Comparison of ENCODE assay signal across 8 cellular contexts in genomic region chr4:102819100-102819499, GRCh38. TPM values are rescaled to one million over a fixed set of nuclear protein-coding genes. Genes with fewer than 3 reads are reported as not detected.
DNase-seq lines count a peak whose midpoint lies in the region; ATAC-seq, FAIRE-seq and TF ChIP-seq lines count a peak whose summit lies in the region.
"Not testable (repeated sequence)": the region's sequence is repeated elsewhere in the genome, so short reads cannot be mapped to it uniquely, and the experiment has no call there.

No MANE protein-coding gene starts in this region.

- not testable (repeated sequence) for H3K27me3 ChIP-seq in CD4-positive, alpha-beta memory T cell (ENCODE audit: insufficient read depth, low read length); RWPE2 (ENCODE audit: insufficient read depth, poor library complexity, severe bottlenecking); ascending aorta; endodermal cell (ENCODE audit: control insufficient read depth, insufficient read depth, low read length, poor library complexity, severe bottlenecking); HepG2 (ENCODE audit: control insufficient read depth in 1 of 2, insufficient read depth in 2 of 2, low read length in 2 of 2); neutrophil; transverse colon

- not testable (repeated sequence) for TF ChIP-seq EP300 in HepG2 (IDR thresholded peaks at IDR 0.05; ENCODE audit: low read depth in 2 of 2, low read length in 2 of 2); HepG2 (CRISPR knock-in tag; IDR thresholded peaks at IDR 0.05; ENCODE audit: borderline replicate concordance); transverse colon (IDR thresholded peaks at IDR 0.05; ENCODE audit: low read depth)

- not testable (repeated sequence) for H3K36me3 ChIP-seq in CD4-positive, alpha-beta memory T cell (ENCODE audit: insufficient read depth, low read length); ascending aorta; neutrophil
- peaks cover 71% of the 10 kb centered on the region for H3K36me3 ChIP-seq in RWPE2 (ENCODE audit: low read depth)
- H3K36me3 ChIP-seq in endodermal cell (ENCODE audit: control insufficient read depth, insufficient read depth, low read length): peaks cover 73% of the 10 kb centered on the region
- peaks cover 5 to 46% of the 10 kb centered on the region in 2 experiments for H3K36me3 ChIP-seq in HepG2 (replicated peaks in 1 of 2; ENCODE audit: control insufficient read depth in 1 of 2, insufficient read depth in 2 of 2, low read length in 2 of 2)
- peaks cover 0 to 13% (median 0%) of the 10 kb centered on the region in 4 donors for H3K36me3 ChIP-seq in transverse colon

- not testable (repeated sequence) for ATAC-seq in RWPE2 (ENCODE audit: low read depth); activated T-cell treated with anti-CD3 and anti-CD28 coated beads, Interleukin-2, amount 50 U/mL, for 4 hours; HepG2

- H3K4me3 ChIP-seq in CD4-positive, alpha-beta memory T cell (ENCODE audit: low read length in 2 of 2): peak overlapping the region in 1 of 2 donors; percentile 19
- H3K4me3 ChIP-seq in RWPE2 (ENCODE audit: severe bottlenecking); endodermal cell (ENCODE audit: low read length); HepG2 (replicated peaks in 1 of 3; ENCODE audit: insufficient read depth in 1 of 3, low read depth in 2 of 3, low read length in 3 of 3); transverse colon: not testable (repeated sequence)
- peak overlapping the region; percentile 17 to 38 for H3K4me3 ChIP-seq in ascending aorta
- H3K4me3 ChIP-seq in neutrophil (ENCODE audit: low read depth in 1 of 2, low read length in 1 of 2): peak overlapping the region in 1 of 2 experiments; percentile 35

- not testable (repeated sequence) for DNase-seq in CD4-positive, alpha-beta memory T cell; RWPE2 (ENCODE audit: low spot score); activated T-cell treated with anti-CD3 and anti-CD28 coated beads, Interleukin-2, amount 50 U/mL, for 4 hours; ascending aorta (ENCODE audit: low spot score in 2 of 2); endodermal cell; HepG2 (ENCODE audit: low spot score); transverse colon

- peak overlapping the region; percentile 100 for H3K27ac ChIP-seq in CD4-positive, alpha-beta memory T cell (ENCODE audit: low read depth, low read length)
- H3K27ac ChIP-seq in RWPE2 (ENCODE audit: poor library complexity, severe bottlenecking) (peak overlapping the region; percentile 63), ascending aorta (peak overlapping the region in 1 of 2 donors; percentile 43), neutrophil (peak overlapping the region; percentile 66), transverse colon (peak overlapping the region; percentile 39 to 60 (median 53))
- not testable (repeated sequence) for H3K27ac ChIP-seq in endodermal cell (ENCODE audit: low read depth, low read length); HepG2 (ENCODE audit: extremely low read length, insufficient read depth, low read length)

- in situ Hi-C loops in HepG2 (cut with HindIII; ENCODE audit: extremely low pct_ligation_motif_present, low pct_unique_long_range_greater_than_20kb); transverse colon (cut with MboI; ENCODE audit: low pct_ligation_motif_present in 1 of 4, low pct_unique_long_range_greater_than_20kb in 1 of 4, low sequenced_read_pairs in 3 of 4): not testable (repeated sequence)

- TF ChIP-seq CTCF in RWPE2 (IDR thresholded peaks at IDR 0.05; ENCODE audit: poor library complexity, severe bottlenecking); ascending aorta (IDR thresholded peaks at IDR 0.05); endodermal cell (conservative IDR thresholded peaks at IDR 0.05); HepG2 (CRISPR knock-in tag; IDR thresholded peaks at IDR 0.05); neutrophil (IDR thresholded peaks at IDR 0.05); transverse colon (IDR thresholded peaks at IDR 0.05): not testable (repeated sequence)

- peak overlapping the region; percentile 69 to 92 (median 80) for H3K4me3 Mint-ChIP-seq in CD4-positive, alpha-beta memory T cell
- peak overlapping the region; percentile 61 for H3K4me3 Mint-ChIP-seq in activated T-cell treated with anti-CD3 and anti-CD28 coated beads, Interleukin-2, amount 50 U/mL, for 4 hours
- H3K4me3 Mint-ChIP-seq in endodermal cell: not testable (repeated sequence)

- H3K9me3 Mint-ChIP-seq in CD4-positive, alpha-beta memory T cell; activated T-cell treated with anti-CD3 and anti-CD28 coated beads, Interleukin-2, amount 50 U/mL, for 4 hours; endodermal cell: not testable (repeated sequence)

- POLR2A ChIA-PET in CD4-positive, alpha-beta memory T cell (lab: Charles Lee; ENCODE audit: partially characterized antibody): interaction anchor here (0.6 to 15.4 kb wide), 8 partner anchors 7 to 188 kb away, joined by 3 to 409 read pairs (median 5); partner anchors contain the start of genes CISD2, MANBA and UBE2D3
- POLR2A ChIA-PET in HepG2 (lab: Yijun Ruan, JAX): interaction anchor here (5.1 kb wide), 1 partner anchor 9 kb away, joined by 62 read pairs; the partner anchor contains the start of gene UBE2D3

- not testable (repeated sequence) for TF ChIP-seq POLR2A in HepG2 (IDR thresholded peaks at IDR 0.05; ENCODE audit: insufficient read depth in 1 of 2, low read depth in 2 of 2, low read length in 2 of 2); transverse colon (IDR thresholded peaks at IDR 0.05)

- H4K20me1 ChIP-seq in HepG2 (ENCODE audit: insufficient read depth, low read length): peaks cover 99% of the 10 kb centered on the region

- not testable (repeated sequence) for TF ChIP-seq RAD21 in HepG2 (CRISPR knock-in tag; IDR thresholded peaks at IDR 0.05)

- peaks cover 98% of the 10 kb centered on the region for H3K4me1 ChIP-seq in CD4-positive, alpha-beta memory T cell (ENCODE audit: insufficient read depth, low read length)
- H3K4me1 ChIP-seq in RWPE2 (ENCODE audit: insufficient read depth, poor library complexity, severe bottlenecking): peaks cover 84% of the 10 kb centered on the region
- peaks cover 13 to 75% of the 10 kb centered on the region in 2 donors for H3K4me1 ChIP-seq in ascending aorta
- not testable (repeated sequence) for H3K4me1 ChIP-seq in endodermal cell (ENCODE audit: control insufficient read depth, insufficient read depth, low read length)
- H3K4me1 ChIP-seq in HepG2 (ENCODE audit: insufficient read depth, low read length): peaks cover 82% of the 10 kb centered on the region
- H3K4me1 ChIP-seq in neutrophil (ENCODE audit: control insufficient read depth in 1 of 2, insufficient read depth in 1 of 2, low read depth in 1 of 2, low read length in 1 of 2): peaks cover 85 to 96% of the 10 kb centered on the region in 2 experiments
- peaks cover 48 to 94% (median 81%) of the 10 kb centered on the region in 4 donors for H3K4me1 ChIP-seq in transverse colon

- peaks cover 28 to 66% of the 10 kb centered on the region in 2 donors for H3K36me3 Mint-ChIP-seq in CD4-positive, alpha-beta memory T cell
- H3K36me3 Mint-ChIP-seq in activated T-cell treated with anti-CD3 and anti-CD28 coated beads, Interleukin-2, amount 50 U/mL, for 4 hours (ENCODE audit: insufficient read depth): peaks cover 51% of the 10 kb centered on the region
- peaks cover 42% of the 10 kb centered on the region for H3K36me3 Mint-ChIP-seq in endodermal cell (ENCODE audit: low read depth)

- intact Hi-C loops in CD4-positive, alpha-beta memory T cell (cut with micrococcal nuclease); ascending aorta (cut with DNase I); HepG2 (cut with micrococcal nuclease; ENCODE audit: unreplicated experiment); transverse colon (cut with DNase I; ENCODE audit: low total_unique reads): not testable (repeated sequence)

- H3K9ac ChIP-seq in endodermal cell (ENCODE audit: extremely low read depth, low read length, poor library complexity, severe bottlenecking); HepG2 (ENCODE audit: insufficient read depth, low read depth, low read length): not testable (repeated sequence)

- H3K9me3 ChIP-seq in CD4-positive, alpha-beta memory T cell (ENCODE audit: control insufficient read depth in 1 of 2, low read length in 2 of 2); RWPE2 (ENCODE audit: severe bottlenecking); ascending aorta; endodermal cell (ENCODE audit: control insufficient read depth, low read length); HepG2 (ENCODE audit: low read length); neutrophil; transverse colon: not testable (repeated sequence)

- H3K4me2 ChIP-seq in HepG2 (ENCODE audit: low read depth, low read length): 0 out of 2 replicates have a peak overlapping the region, but pooled peaks have one; percentile 1

- CTCF ChIA-PET in CD4-positive, alpha-beta memory T cell (lab: Charles Lee; ENCODE audit: partially characterized antibody): interaction anchor here (0.6 to 4.0 kb wide), 5 partner anchors 9 to 388 kb away, joined by 3 to 17 read pairs (median 3); partner anchors contain the start of genes CISD2 and UBE2D3
- CTCF ChIA-PET in HepG2 (lab: Yijun Ruan, JAX; ENCODE audit: low intra/inter-chr PET ratio, low total read pairs): not testable (repeated sequence)

- peaks cover 68 to 89% (median 79%) of the 10 kb centered on the region in 4 donors for H3K4me1 Mint-ChIP-seq in CD4-positive, alpha-beta memory T cell
- peaks cover 83% of the 10 kb centered on the region for H3K4me1 Mint-ChIP-seq in activated T-cell treated with anti-CD3 and anti-CD28 coated beads, Interleukin-2, amount 50 U/mL, for 4 hours (ENCODE audit: low read depth)
- peaks cover 45% of the 10 kb centered on the region for H3K4me1 Mint-ChIP-seq in endodermal cell

- not testable (repeated sequence) for H2AFZ ChIP-seq in HepG2 (ENCODE audit: low read length)

- H3K27me3 Mint-ChIP-seq in CD4-positive, alpha-beta memory T cell; activated T-cell treated with anti-CD3 and anti-CD28 coated beads, Interleukin-2, amount 50 U/mL, for 4 hours (ENCODE audit: low read depth); endodermal cell (ENCODE audit: insufficient read depth): not testable (repeated sequence)

- not testable (repeated sequence) for FAIRE-seq in HepG2 (lab: Jason Lieb, UNC)

- H3K27ac Mint-ChIP-seq in CD4-positive, alpha-beta memory T cell: peak overlapping the region; percentile 77 to 99 (median 95)
- H3K27ac Mint-ChIP-seq in endodermal cell: peak overlapping the region; percentile 14

- not testable (repeated sequence) for BruUV-seq in HepG2 (replicated peaks; lab: Mats Ljungman, UMichigan)

- peaks cover 99% of the 10 kb centered on the region for H3K79me2 ChIP-seq in HepG2 (ENCODE audit: insufficient read depth, low read length)

- 93 to 100% methylated on average over 1 to 9 of the region's 10 CpGs for WGBS in endodermal cell (ENCODE audit: insufficient coverage in 1 of 2, insufficient read length in 1 of 2), 2 experiments
- 96% methylated on average over 10 of the region's 10 CpGs for WGBS in HepG2 (ENCODE audit: low lambda C conversion rate)
- WGBS in transverse colon (ENCODE audit: low coverage in 1 of 2), 2 donors: 93 to 95% methylated on average over 9 to 10 of the region's 10 CpGs

RNA-seq across cellular contexts. Expression of gene UBE2D3, which starts 8.3 kb away (rescaled TPM):
- total RNA-seq in CD4-positive, alpha-beta memory T cell: 100 to 1,000 TPM; 337 to 339 TPM
- polyA plus RNA-seq in CD4-positive, alpha-beta memory T cell: 100 to 1,000 TPM; 473 to 768 TPM
- total RNA-seq in activated T-cell treated with anti-CD3 and anti-CD28 coated beads, Interleukin-2, amount 50 U/mL, for 4 hours: 100 to 1,000 TPM; 575 to 579 (median 577) TPM
- total RNA-seq in ascending aorta (379 TPM), endodermal cell (100 to 1,000 TPM; 283 to 310 TPM), HepG2 (2016; rRNA removed; fragmentation: Illumina TruSeq; extraction: Trizol) (224 and 265 TPM in 2 replicates), transverse colon (100 to 1,000 TPM; 154 to 316 (median 267) TPM)
- polyA plus RNA-seq in endodermal cell (2013, experiment 1 of 2): 349 TPM
- 290 TPM for polyA plus RNA-seq in endodermal cell (2013, experiment 2 of 2)
- 200 and 234 TPM in 2 replicates for total RNA-seq in HepG2 (2016; cell fraction: cytosol; rRNA removed; fragmentation: Illumina TruSeq; extraction: Trizol; ENCODE audit: low read depth)
- total RNA-seq in HepG2 (2016; cell fraction: insoluble cytoplasmic fraction; rRNA removed; fragmentation: Illumina TruSeq; extraction: Trizol): 227 and 267 TPM in 2 replicates
- total RNA-seq in HepG2 (2016; cell fraction: membrane; rRNA removed; fragmentation: Illumina TruSeq; extraction: Trizol): 313 and 352 TPM in 2 replicates
- total RNA-seq in HepG2 (2016; cell fraction: nucleus; rRNA removed; fragmentation: Illumina TruSeq; extraction: Trizol): 161 and 168 TPM in 2 replicates
- 217 and 293 TPM in 2 replicates for polyA plus RNA-seq in HepG2 (2011; rRNA removed)
- polyA plus RNA-seq in HepG2 (2011; cell fraction: cytosol; rRNA removed): 183 and 224 TPM in 2 replicates
- 279 and 296 TPM in 2 replicates for polyA plus RNA-seq in HepG2 (2011; cell fraction: nucleus; rRNA removed)
- 192 and 199 TPM in 2 replicates for polyA plus RNA-seq in HepG2 (2012)
- 303 and 369 TPM in 2 replicates for polyA plus RNA-seq in HepG2 (2016; cell fraction: cytosol; fragmentation: Illumina TruSeq; extraction: Trizol; ENCODE audit: low read depth)
- polyA plus RNA-seq in HepG2 (2016; cell fraction: insoluble cytoplasmic fraction; fragmentation: Illumina TruSeq; extraction: Trizol; ENCODE audit: low read depth): 331 and 333 TPM in 2 replicates
- polyA plus RNA-seq in HepG2 (2016; cell fraction: membrane; fragmentation: Illumina TruSeq; extraction: Trizol; ENCODE audit: low read depth): 340 and 387 TPM in 2 replicates
- polyA plus RNA-seq in HepG2 (2016; cell fraction: nucleus; fragmentation: Illumina TruSeq; extraction: Trizol; ENCODE audit: insufficient read depth, low read depth): 220 and 222 TPM in 2 replicates
- 111 and 172 TPM in 2 replicates for polyA minus RNA-seq in HepG2 (2011; rRNA and poly(A)+ RNA removed; ENCODE audit: low replicate concordance)
- 129 and 148 TPM in 2 replicates for polyA minus RNA-seq in HepG2 (2011; cell fraction: cytosol; rRNA and poly(A)+ RNA removed)
- 307 and 340 TPM in 2 replicates for polyA minus RNA-seq in HepG2 (2011; cell fraction: nucleus; rRNA and poly(A)+ RNA removed)

RNA-seq across cellular contexts. Expression of gene CISD2, which starts 49.7 kb away (rescaled TPM):
- 10 to 100 TPM; 18.5 to 22.0 TPM for total RNA-seq in CD4-positive, alpha-beta memory T cell
- polyA plus RNA-seq in CD4-positive, alpha-beta memory T cell: 10 to 100 TPM; 31.2 to 54.9 TPM
- total RNA-seq in activated T-cell treated with anti-CD3 and anti-CD28 coated beads, Interleukin-2, amount 50 U/mL, for 4 hours: 10 to 100 TPM; 29.0 to 36.9 (median 29.1) TPM
- total RNA-seq in ascending aorta (10.4 TPM), endodermal cell (10 to 100 TPM; 36.9 to 38.5 TPM), HepG2 (2016; rRNA removed; fragmentation: Illumina TruSeq; extraction: Trizol) (35.5 and 37.7 TPM in 2 replicates), transverse colon (10 to 100 TPM in 2 of 4 donors, 1 to 10 TPM in 2; 1.2 to 13.9 (median 10.8) TPM)
- polyA plus RNA-seq in endodermal cell (2013, experiment 1 of 2): 50.0 TPM
- polyA plus RNA-seq in endodermal cell (2013, experiment 2 of 2): 54.6 TPM
- 44.0 and 52.2 TPM in 2 replicates for total RNA-seq in HepG2 (2016; cell fraction: cytosol; rRNA removed; fragmentation: Illumina TruSeq; extraction: Trizol; ENCODE audit: low read depth)
- total RNA-seq in HepG2 (2016; cell fraction: insoluble cytoplasmic fraction; rRNA removed; fragmentation: Illumina TruSeq; extraction: Trizol): 36.2 and 41.7 TPM in 2 replicates
- total RNA-seq in HepG2 (2016; cell fraction: membrane; rRNA removed; fragmentation: Illumina TruSeq; extraction: Trizol): 50.6 and 52.5 TPM in 2 replicates
- total RNA-seq in HepG2 (2016; cell fraction: nucleus; rRNA removed; fragmentation: Illumina TruSeq; extraction: Trizol): 19.8 and 23.3 TPM in 2 replicates
- 23.4 and 24.5 TPM in 2 replicates for polyA plus RNA-seq in HepG2 (2011; rRNA removed)
- 12.7 and 14.1 TPM in 2 replicates for polyA plus RNA-seq in HepG2 (2011; cell fraction: cytosol; rRNA removed)
- polyA plus RNA-seq in HepG2 (2011; cell fraction: nucleus; rRNA removed): 3.9 and 5.2 TPM in 2 replicates
- polyA plus RNA-seq in HepG2 (2012): 40.0 and 43.1 TPM in 2 replicates
- 65.0 and 79.1 TPM in 2 replicates for polyA plus RNA-seq in HepG2 (2016; cell fraction: cytosol; fragmentation: Illumina TruSeq; extraction: Trizol; ENCODE audit: low read depth)
- 46.6 and 50.9 TPM in 2 replicates for polyA plus RNA-seq in HepG2 (2016; cell fraction: insoluble cytoplasmic fraction; fragmentation: Illumina TruSeq; extraction: Trizol; ENCODE audit: low read depth)
- polyA plus RNA-seq in HepG2 (2016; cell fraction: membrane; fragmentation: Illumina TruSeq; extraction: Trizol; ENCODE audit: low read depth): 52.5 and 57.2 TPM in 2 replicates
- polyA plus RNA-seq in HepG2 (2016; cell fraction: nucleus; fragmentation: Illumina TruSeq; extraction: Trizol; ENCODE audit: insufficient read depth, low read depth): 52.6 and 60.4 TPM in 2 replicates
- polyA minus RNA-seq in HepG2 (2011; rRNA and poly(A)+ RNA removed; ENCODE audit: low replicate concordance): 25.6 and 28.4 TPM in 2 replicates
- 13.2 and 14.0 TPM in 2 replicates for polyA minus RNA-seq in HepG2 (2011; cell fraction: cytosol; rRNA and poly(A)+ RNA removed)
- polyA minus RNA-seq in HepG2 (2011; cell fraction: nucleus; rRNA and poly(A)+ RNA removed): 5.6 and 6.4 TPM in 2 replicates

RNA-seq across cellular contexts. Expression of gene MANBA, which starts 58.3 kb away (rescaled TPM):
- 10 to 100 TPM; 30.0 to 33.2 TPM for total RNA-seq in CD4-positive, alpha-beta memory T cell
- polyA plus RNA-seq in CD4-positive, alpha-beta memory T cell: 10 to 100 TPM; 13.5 to 22.5 TPM
- 1 to 10 TPM; 2.6 to 4.6 (median 2.7) TPM for total RNA-seq in activated T-cell treated with anti-CD3 and anti-CD28 coated beads, Interleukin-2, amount 50 U/mL, for 4 hours
- total RNA-seq in ascending aorta (9.7 TPM), endodermal cell (10 to 100 TPM; 30.4 to 32.0 TPM), HepG2 (2016; rRNA removed; fragmentation: Illumina TruSeq; extraction: Trizol) (17.1 and 33.3 TPM in 2 replicates), transverse colon (100 to 1,000 TPM in 1 of 4 donors, 10 to 100 TPM in 2, 1 to 10 TPM in 1; 7.5 to 110 (median 27.9) TPM)
- 17.3 TPM for polyA plus RNA-seq in endodermal cell (2013, experiment 1 of 2)
- polyA plus RNA-seq in endodermal cell (2013, experiment 2 of 2): 14.6 TPM
- total RNA-seq in HepG2 (2016; cell fraction: cytosol; rRNA removed; fragmentation: Illumina TruSeq; extraction: Trizol; ENCODE audit: low read depth): 13.0 and 17.3 TPM in 2 replicates
- total RNA-seq in HepG2 (2016; cell fraction: insoluble cytoplasmic fraction; rRNA removed; fragmentation: Illumina TruSeq; extraction: Trizol): 15.2 and 34.6 TPM in 2 replicates
- 11.0 and 13.6 TPM in 2 replicates for total RNA-seq in HepG2 (2016; cell fraction: membrane; rRNA removed; fragmentation: Illumina TruSeq; extraction: Trizol)
- total RNA-seq in HepG2 (2016; cell fraction: nucleus; rRNA removed; fragmentation: Illumina TruSeq; extraction: Trizol): 32.1 and 36.1 TPM in 2 replicates
- polyA plus RNA-seq in HepG2 (2011; rRNA removed): 11.7 and 11.9 TPM in 2 replicates
- polyA plus RNA-seq in HepG2 (2011; cell fraction: cytosol; rRNA removed): 7.6 and 12.6 TPM in 2 replicates
- 17.6 and 20.6 TPM in 2 replicates for polyA plus RNA-seq in HepG2 (2011; cell fraction: nucleus; rRNA removed)
- 30.1 and 31.4 TPM in 2 replicates for polyA plus RNA-seq in HepG2 (2012)
- 1.2 and 1.4 TPM in 2 replicates for polyA plus RNA-seq in HepG2 (2016; cell fraction: cytosol; fragmentation: Illumina TruSeq; extraction: Trizol; ENCODE audit: low read depth)
- 8.8 and 10.0 TPM in 2 replicates for polyA plus RNA-seq in HepG2 (2016; cell fraction: insoluble cytoplasmic fraction; fragmentation: Illumina TruSeq; extraction: Trizol; ENCODE audit: low read depth)
- 3.3 and 3.9 TPM in 2 replicates for polyA plus RNA-seq in HepG2 (2016; cell fraction: membrane; fragmentation: Illumina TruSeq; extraction: Trizol; ENCODE audit: low read depth)
- polyA plus RNA-seq in HepG2 (2016; cell fraction: nucleus; fragmentation: Illumina TruSeq; extraction: Trizol; ENCODE audit: insufficient read depth, low read depth): 28.0 and 30.1 TPM in 2 replicates
- polyA minus RNA-seq in HepG2 (2011; rRNA and poly(A)+ RNA removed; ENCODE audit: low replicate concordance): 10.8 and 29.4 TPM in 2 replicates
- polyA minus RNA-seq in HepG2 (2011; cell fraction: cytosol; rRNA and poly(A)+ RNA removed): 14.9 and 17.1 TPM in 2 replicates
- 39.5 and 40.0 TPM in 2 replicates for polyA minus RNA-seq in HepG2 (2011; cell fraction: nucleus; rRNA and poly(A)+ RNA removed)
